16 cellular contexts compared by ENCODE assay signal in the genomic region with DNA sequence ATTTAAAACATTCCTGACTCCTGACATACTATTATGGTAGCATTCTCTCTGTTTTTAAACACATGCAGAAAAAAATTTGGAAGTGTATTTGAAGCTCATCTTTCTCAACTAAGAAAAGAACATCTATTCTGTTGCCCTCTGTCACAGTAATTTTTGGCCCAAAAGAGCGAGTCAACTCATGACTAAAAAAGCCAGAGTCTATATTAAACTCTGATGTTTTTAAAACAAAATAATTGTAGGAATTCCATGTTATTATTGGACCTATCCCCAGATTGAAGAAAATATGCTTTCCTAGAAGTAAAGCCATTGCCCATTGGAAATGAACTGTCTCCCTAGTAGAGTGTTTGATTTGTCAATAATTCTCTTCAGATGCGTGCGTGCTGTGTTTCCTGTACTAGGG.
DNase-seq lines count a peak whose midpoint lies in the region; ATAC-seq and TF ChIP-seq lines count a peak whose summit lies in the region.
"Had no signal": no experiment of that assay in that cellular context is flagged by ENCODE, and none has a peak within 500 bp of the region (broad histone marks: within the 10 kb centered on the region; RNA-seq: fewer than 3 reads in every experiment).

No MANE protein-coding gene starts in this region.

- H3K4me1 Mint-ChIP-seq in GM23338 = peaks cover 23% of the 10 kb centered on the region; the same call in 2 of the 3 replicates
- H3K4me1 Mint-ChIP-seq: activated naive CD8-positive, alpha-beta T cell treated with anti-CD3 and anti-CD28 coated beads for 36 hours had no signal

- no peak overlapping the region for H2AFZ ChIP-seq in GM23338

- no peak overlapping the region for H3K4me3 ChIP-seq in GM23338
- no peak overlapping the region for H3K4me3 ChIP-seq in astrocyte of the cerebellum (ENCODE audit: low read depth, low read length)

- H3K9me2 ChIP-seq in GM23338 (ENCODE audit: insufficient read depth) = no peaks in the 10 kb centered on the region

- no peaks in the 10 kb centered on the region; the same call in 1 of the 2 replicates for H4K20me1 ChIP-seq in GM23338 (replicated peaks; ENCODE audit: insufficient read depth)

- TF ChIP-seq CTCF in GM23338 (conservative IDR thresholded peaks at IDR 0.05; ENCODE audit: low read depth in 2 of 2) = no peak
- no peak for TF ChIP-seq CTCF in astrocyte of the cerebellum (IDR thresholded peaks at IDR 0.05; ENCODE audit: low read depth, low read length, missing control alignments)

- peaks cover 25% of the 10 kb centered on the region for H3K79me2 ChIP-seq in GM23338 (replicated peaks; ENCODE audit: insufficient read depth)

- H3K36me3 Mint-ChIP-seq in GM23338 (ENCODE audit: low read depth) = peaks cover 13% of the 10 kb centered on the region

- H3K4me2 ChIP-seq in GM23338 = no peak overlapping the region

- H3F3A ChIP-seq in GM23338 (replicated peaks; ENCODE audit: low read depth) = no peaks in the 10 kb centered on the region

- H3K27me3 ChIP-seq in GM23338 (ENCODE audit: insufficient read depth) = no peaks in the 10 kb centered on the region

- H3K36me3 ChIP-seq in GM23338 (ENCODE audit: insufficient read depth) = no peaks in the 10 kb centered on the region
- H3K36me3 ChIP-seq: WERI-Rb-1 had no signal

- no peak for DNase-seq in GM23338 (ENCODE audit: low spot score)
- peak; percentile 38 for DNase-seq in astrocyte of the cerebellum (ENCODE audit: low read depth)
- DNase-seq in fibroblast of the conjunctiva (ENCODE audit: low read depth) = peak; percentile 71
- peak; percentile 73 for DNase-seq in stromal cell of bone marrow (ENCODE audit: low read depth)
- DNase-seq in D341Med (ENCODE audit: low spot score) = no peak
- no peak for DNase-seq in medulla oblongata (ENCODE audit: extremely low spot score)
- DNase-seq in stimulated activated CD4-positive, alpha-beta T cell treated with anti-CD3 and anti-CD28 coated beads, Interleukin-4, amount 100 ng/mL, for 1 hour = no peak
- DNase-seq: activated CD8-positive, alpha-beta T cell treated with anti-CD3 and anti-CD28 coated beads for 36 hours; activated naive CD8-positive, alpha-beta T cell treated with anti-CD3 and anti-CD28 coated beads for 36 hours; activated T-cell treated with anti-CD3 and anti-CD28 coated beads, Interleukin-2, amount 50 U/mL, for 72 hours; hippocampal formation; NCI-H1092; trophoblast cell; WERI-Rb-1 had no signal

- no peak overlapping the region for H3K27ac ChIP-seq in GM23338 (ENCODE audit: low read depth)
- H3K27ac ChIP-seq: C4-2B, WERI-Rb-1 had no signal

- peaks cover 28% of the 10 kb centered on the region for H3K4me1 ChIP-seq in GM23338 (ENCODE audit: insufficient read depth)

- H3K4me3 Mint-ChIP-seq in GM23338 = no peak overlapping the region
- H3K4me3 Mint-ChIP-seq: activated CD8-positive, alpha-beta T cell treated with anti-CD3 and anti-CD28 coated beads for 36 hours; activated naive CD8-positive, alpha-beta T cell treated with anti-CD3 and anti-CD28 coated beads for 36 hours; activated T-cell treated with anti-CD3 and anti-CD28 coated beads, Interleukin-2, amount 50 U/mL, for 72 hours had no signal

- peak overlapping the region; percentile 12; the same call in 1 of the 2 replicates for H3K27ac Mint-ChIP-seq in GM23338
- H3K27ac Mint-ChIP-seq: activated CD8-positive, alpha-beta T cell treated with anti-CD3 and anti-CD28 coated beads for 36 hours; activated naive CD8-positive, alpha-beta T cell treated with anti-CD3 and anti-CD28 coated beads for 36 hours; activated T-cell treated with anti-CD3 and anti-CD28 coated beads, Interleukin-2, amount 50 U/mL, for 72 hours had no signal

- ATAC-seq in GM23338 (no peak), GM21723 (IDR thresholded peaks at IDR 0.05; ENCODE audit: unreplicated experiment) (no peak)
- ATAC-seq: activated CD8-positive, alpha-beta T cell treated with anti-CD3 and anti-CD28 coated beads for 36 hours; activated T-cell treated with anti-CD3 and anti-CD28 coated beads, Interleukin-2, amount 50 U/mL, for 72 hours had no signal

- H3K27me3 Mint-ChIP-seq in GM23338 (ENCODE audit: insufficient read depth, low read depth, poor library complexity) = no peaks in the 10 kb centered on the region
- H3K27me3 Mint-ChIP-seq: activated CD8-positive, alpha-beta T cell treated with anti-CD3 and anti-CD28 coated beads for 36 hours; activated naive CD8-positive, alpha-beta T cell treated with anti-CD3 and anti-CD28 coated beads for 36 hours had no signal

- no peaks in the 10 kb centered on the region for H3K9me3 Mint-ChIP-seq in GM23338
- H3K9me3 Mint-ChIP-seq: activated CD8-positive, alpha-beta T cell treated with anti-CD3 and anti-CD28 coated beads for 36 hours; activated naive CD8-positive, alpha-beta T cell treated with anti-CD3 and anti-CD28 coated beads for 36 hours; activated T-cell treated with anti-CD3 and anti-CD28 coated beads, Interleukin-2, amount 50 U/mL, for 72 hours had no signal

- in situ Hi-C loops in astrocyte of the cerebellum (cut with HindIII; ENCODE audit: low sequenced_read_pairs) = no loop called here

TF ChIP-seq in GM23338, 12 proteins besides CTCF, POLR2A, EP300 and RAD21 (continues in another document):
- TF ChIP-seq JUNB (IDR thresholded peaks at IDR 0.05; ENCODE audit: unreplicated experiment) = no peak
- no peak for TF ChIP-seq NANOG (IDR thresholded peaks at IDR 0.05; ENCODE audit: borderline replicate concordance)
- TF ChIP-seq POLR2AphosphoS5 (IDR thresholded peaks at IDR 0.05; ENCODE audit: low read depth) = no peak
- no peak for TF ChIP-seq CREB1 (CRISPR knock-in tag; IDR thresholded peaks at IDR 0.05; ENCODE audit: low read depth)
- TF ChIP-seq, protein P1, sequence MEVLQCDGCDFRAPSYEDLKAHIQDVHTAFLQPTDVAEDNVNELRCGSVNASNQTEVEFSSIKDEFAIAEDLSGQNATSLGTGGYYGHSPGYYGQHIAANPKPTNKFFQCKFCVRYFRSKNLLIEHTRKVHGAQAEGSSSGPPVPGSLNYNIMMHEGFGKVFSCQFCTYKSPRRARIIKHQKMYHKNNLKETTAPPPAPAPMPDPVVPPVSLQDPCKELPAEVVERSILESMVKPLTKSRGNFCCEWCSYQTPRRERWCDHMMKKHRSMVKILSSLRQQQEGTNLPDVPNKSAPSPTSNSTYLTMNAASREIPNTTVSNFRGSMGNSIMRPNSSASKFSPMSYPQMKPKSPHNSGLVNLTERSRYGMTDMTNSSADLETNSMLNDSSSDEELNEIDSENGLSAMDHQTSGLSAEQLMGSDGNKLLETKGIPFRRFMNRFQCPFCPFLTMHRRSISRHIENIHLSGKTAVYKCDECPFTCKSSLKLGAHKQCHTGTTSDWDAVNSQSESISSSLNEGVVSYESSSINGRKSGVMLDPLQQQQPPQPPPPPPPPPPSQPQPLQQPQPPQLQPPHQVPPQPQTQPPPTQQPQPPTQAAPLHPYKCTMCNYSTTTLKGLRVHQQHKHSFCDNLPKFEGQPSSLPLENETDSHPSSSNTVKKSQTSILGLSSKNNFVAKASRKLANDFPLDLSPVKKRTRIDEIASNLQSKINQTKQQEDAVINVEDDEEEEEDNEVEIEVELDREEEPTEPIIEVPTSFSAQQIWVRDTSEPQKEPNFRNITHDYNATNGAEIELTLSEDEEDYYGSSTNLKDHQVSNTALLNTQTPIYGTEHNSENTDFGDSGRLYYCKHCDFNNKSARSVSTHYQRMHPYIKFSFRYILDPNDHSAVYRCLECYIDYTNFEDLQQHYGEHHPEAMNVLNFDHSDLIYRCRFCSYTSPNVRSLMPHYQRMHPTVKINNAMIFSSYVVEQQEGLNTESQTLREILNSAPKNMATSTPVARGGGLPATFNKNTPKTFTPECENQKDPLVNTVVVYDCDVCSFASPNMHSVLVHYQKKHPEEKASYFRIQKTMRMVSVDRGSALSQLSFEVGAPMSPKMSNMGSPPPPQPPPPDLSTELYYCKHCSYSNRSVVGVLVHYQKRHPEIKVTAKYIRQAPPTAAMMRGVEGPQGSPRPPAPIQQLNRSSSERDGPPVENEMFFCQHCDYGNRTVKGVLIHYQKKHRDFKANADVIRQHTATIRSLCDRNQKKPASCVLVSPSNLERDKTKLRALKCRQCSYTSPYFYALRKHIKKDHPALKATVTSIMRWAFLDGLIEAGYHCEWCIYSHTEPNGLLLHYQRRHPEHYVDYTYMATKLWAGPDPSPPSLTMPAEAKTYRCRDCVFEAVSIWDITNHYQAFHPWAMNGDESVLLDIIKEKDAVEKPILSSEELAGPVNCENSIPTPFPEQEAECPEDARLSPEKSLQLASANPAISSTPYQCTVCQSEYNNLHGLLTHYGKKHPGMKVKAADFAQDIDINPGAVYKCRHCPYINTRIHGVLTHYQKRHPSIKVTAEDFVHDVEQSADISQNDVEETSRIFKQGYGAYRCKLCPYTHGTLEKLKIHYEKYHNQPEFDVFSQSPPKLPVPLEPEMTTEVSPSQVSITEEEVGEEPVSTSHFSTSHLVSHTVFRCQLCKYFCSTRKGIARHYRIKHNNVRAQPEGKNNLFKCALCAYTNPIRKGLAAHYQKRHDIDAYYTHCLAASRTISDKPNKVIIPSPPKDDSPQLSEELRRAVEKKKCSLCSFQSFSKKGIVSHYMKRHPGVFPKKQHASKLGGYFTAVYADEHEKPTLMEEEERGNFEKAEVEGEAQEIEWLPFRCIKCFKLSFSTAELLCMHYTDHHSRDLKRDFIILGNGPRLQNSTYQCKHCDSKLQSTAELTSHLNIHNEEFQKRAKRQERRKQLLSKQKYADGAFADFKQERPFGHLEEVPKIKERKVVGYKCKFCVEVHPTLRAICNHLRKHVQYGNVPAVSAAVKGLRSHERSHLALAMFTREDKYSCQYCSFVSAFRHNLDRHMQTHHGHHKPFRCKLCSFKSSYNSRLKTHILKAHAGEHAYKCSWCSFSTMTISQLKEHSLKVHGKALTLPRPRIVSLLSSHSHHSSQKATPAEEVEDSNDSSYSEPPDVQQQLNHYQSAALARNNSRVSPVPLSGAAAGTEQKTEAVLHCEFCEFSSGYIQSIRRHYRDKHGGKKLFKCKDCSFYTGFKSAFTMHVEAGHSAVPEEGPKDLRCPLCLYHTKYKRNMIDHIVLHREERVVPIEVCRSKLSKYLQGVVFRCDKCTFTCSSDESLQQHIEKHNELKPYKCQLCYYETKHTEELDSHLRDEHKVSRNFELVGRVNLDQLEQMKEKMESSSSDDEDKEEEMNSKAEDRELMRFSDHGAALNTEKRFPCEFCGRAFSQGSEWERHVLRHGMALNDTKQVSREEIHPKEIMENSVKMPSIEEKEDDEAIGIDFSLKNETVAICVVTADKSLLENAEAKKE (CRISPR knock-in tag; IDR thresholded peaks at IDR 0.05) = no peak
- TF ChIP-seq ZNF331 (CRISPR knock-in tag; IDR thresholded peaks at IDR 0.05; ENCODE audit: low read depth) = no peak
- TF ChIP-seq ETS1 (IDR thresholded peaks at IDR 0.05) = no peak

Comparison
In these comparisons a context has a peak if more than half of its experiments do, and no peak if none do; other contexts are left out.
1. DNase-seq: peak in astrocyte of the cerebellum (single experiment), fibroblast of the conjunctiva (single experiment) and stromal cell of bone marrow (single experiment); none in GM23338 (single experiment), D341Med (single experiment), medulla oblongata (single experiment) and stimulated activated CD4-positive, alpha-beta T cell treated with anti-CD3 and anti-CD28 coated beads, Interleukin-4, amount 100 ng/mL, for 1 hour (single experiment).